Comparison of ENCODE assay signal across 8 cellular contexts in genomic region chr9:104747565-104748358, GRCh38. TPM values are rescaled to one million over a fixed set of nuclear protein-coding genes. Genes with fewer than 3 reads are reported as not detected.
A peak's percentile ranks its signal among the peaks of the same experiment; 100 is the strongest.
DNase-seq lines count a peak whose midpoint lies in the region; ATAC-seq, FAIRE-seq and TF ChIP-seq lines count a peak whose summit lies in the region.

Gene NIPSNAP3A, plus strand, starts transcription at chr9:104747683. Its CDS starts 110 bp downstream, at chr9:104747793.

- POLR2A ChIA-PET in HepG2 (lab: Yijun Ruan, JAX): interaction anchor here (0.9 to 1.3 kb wide), 3 partner anchors 16 to 669 kb away, joined by 3 to 6 read pairs (median 6); partner anchors contain the start of gene NIPSNAP3B

- H2AFZ ChIP-seq in HepG2 (ENCODE audit: low read length): peak within 1 kb of the TSS; percentile 95

- no peaks in the 10 kb centered on the region for H4K20me1 ChIP-seq in BLaER1 treated with 17β-estradiol and CSF1 and Interleukin-3, amounts not matched to agents 10 nM and 100 nM
- no peaks in the 10 kb centered on the region for H4K20me1 ChIP-seq in HepG2 (ENCODE audit: insufficient read depth, low read length)

- 0% methylated on average over 2 of the region's 71 CpGs for WGBS in HepG2 (ENCODE audit: low lambda C conversion rate)

- peak within 1 kb of the TSS; percentile 76 to 93 (median 88) for H3K27ac ChIP-seq in BLaER1 treated with 17β-estradiol and CSF1 and Interleukin-3, amounts not matched to agents 10 nM and 100 nM
- peak within 1 kb of the TSS; percentile 54 for H3K27ac ChIP-seq in HepG2 (ENCODE audit: extremely low read length, insufficient read depth, low read length)

- peaks cover 20 to 39% (median 36%) of the 10 kb centered on the region in 10 experiments for H3K4me1 ChIP-seq in BLaER1 treated with 17β-estradiol and CSF1 and Interleukin-3, amounts not matched to agents 10 nM and 100 nM
- H3K4me1 ChIP-seq in HepG2 (ENCODE audit: insufficient read depth, low read length): peaks cover 19% of the 10 kb centered on the region

- no peak for TF ChIP-seq EP300 in HepG2 (IDR thresholded peaks at IDR 0.05; ENCODE audit: low read depth in 2 of 2, low read length in 2 of 2)
- no peak for TF ChIP-seq EP300 in HepG2 (CRISPR knock-in tag; IDR thresholded peaks at IDR 0.05; ENCODE audit: borderline replicate concordance)

- peak; percentile 85 for ATAC-seq in HG03442 (IDR thresholded peaks at IDR 0.05; ENCODE audit: unreplicated experiment)
- ATAC-seq in HepG2: peak; percentile 94

- H3K36me3 ChIP-seq in BLaER1 treated with 17β-estradiol and CSF1 and Interleukin-3, amounts not matched to agents 10 nM and 100 nM: peaks cover 16 to 26% (median 21%) of the 10 kb centered on the region in 11 experiments
- H3K36me3 ChIP-seq in HepG2 (replicated peaks in 1 of 2; ENCODE audit: control insufficient read depth in 1 of 2, insufficient read depth in 2 of 2, low read length in 2 of 2): no peaks in the 10 kb centered on the region

- DNase-seq in GM19239 (ENCODE audit: insufficient read length, low spot score): peak; percentile 44
- DNase-seq in NCI-H748 treated with DMSO at 0.1 percent for 48 hours (lab: John Stamatoyannopoulos, UW): peak; percentile 75
- peak; percentile 84 for DNase-seq in activated CD4-positive, alpha-beta T cell treated with anti-CD3 and anti-CD28 coated beads, Interleukin-2, amount 50 U/mL, for 1 hour
- peak; percentile 49 for DNase-seq in dedifferentiated amniotic fluid mesenchymal stem cell (ENCODE audit: extremely low spot score)
- DNase-seq in HepG2 (ENCODE audit: low spot score): peak; percentile 54
- peak; percentile 76 to 81 for DNase-seq in stimulated activated CD4-positive, alpha-beta T cell treated with anti-CD3 and anti-CD28 coated beads, Interleukin-2, amount 100 ng/mL, for 48 hours

- no peaks in the 10 kb centered on the region for H3K27me3 ChIP-seq in BLaER1 treated with 17β-estradiol and CSF1 and Interleukin-3, amounts not matched to agents 10 nM and 100 nM
- no peaks in the 10 kb centered on the region for H3K27me3 ChIP-seq in HepG2 (ENCODE audit: control insufficient read depth in 1 of 2, insufficient read depth in 2 of 2, low read length in 2 of 2)

- H3K4me3 ChIP-seq in BLaER1 treated with 17β-estradiol and CSF1 and Interleukin-3, amounts not matched to agents 10 nM and 100 nM: peak within 1 kb of the TSS; percentile 70 to 91 (median 82)
- H3K4me3 ChIP-seq in HepG2 (replicated peaks in 1 of 3; ENCODE audit: insufficient read depth in 1 of 3, low read depth in 2 of 3, low read length in 3 of 3): peak within 1 kb of the TSS; percentile 71 to 90 (median 89)

- intact Hi-C loops in HepG2 (cut with micrococcal nuclease; ENCODE audit: unreplicated experiment): loop anchor here (5.0 kb wide), 1 partner anchor 655 kb away; the partner anchor contains the start of gene SMC2

- in situ Hi-C loops in HepG2 (cut with HindIII; ENCODE audit: extremely low pct_ligation_motif_present, low pct_unique_long_range_greater_than_20kb): no loop called here

- H3K79me2 ChIP-seq in HepG2 (ENCODE audit: insufficient read depth, low read length): no peaks in the 10 kb centered on the region

- TF ChIP-seq POLR2A in HepG2 (IDR thresholded peaks at IDR 0.05; ENCODE audit: insufficient read depth in 1 of 2, low read depth in 2 of 2, low read length in 2 of 2): peak; percentile 46 to 73; a peak in 3 of 4 replicates

- peak within 1 kb of the TSS; percentile 80 to 95 (median 89) for H3K9ac ChIP-seq in BLaER1 treated with 17β-estradiol and CSF1 and Interleukin-3, amounts not matched to agents 10 nM and 100 nM
- H3K9ac ChIP-seq in HepG2 (ENCODE audit: insufficient read depth, low read depth, low read length): peak within 1 kb of the TSS; percentile 71

- peak within 1 kb of the TSS; percentile 73 to 98 (median 91) for H3K4me2 ChIP-seq in BLaER1 treated with 17β-estradiol and CSF1 and Interleukin-3, amounts not matched to agents 10 nM and 100 nM
- peak within 1 kb of the TSS; percentile 87 for H3K4me2 ChIP-seq in HepG2 (ENCODE audit: low read depth, low read length)

- peak; percentile 18; the same call in 1 of the 2 replicates for TF ChIP-seq CTCF in HepG2 (CRISPR knock-in tag; IDR thresholded peaks at IDR 0.05)

- H3K9me3 ChIP-seq in BLaER1 treated with 17β-estradiol and CSF1 and Interleukin-3, amounts not matched to agents 10 nM and 100 nM (replicated peaks in 1 of 11): no peaks in the 10 kb centered on the region
- H3K9me3 ChIP-seq in HepG2 (ENCODE audit: low read length): no peaks in the 10 kb centered on the region

- peak; percentile 91 for FAIRE-seq in GM19239 (lab: Jason Lieb, UNC)
- no peak for FAIRE-seq in HepG2 (lab: Jason Lieb, UNC)

- 0 out of 2 replicates have a peak, but pooled peaks have one; percentile 11 for TF ChIP-seq RAD21 in HepG2 (CRISPR knock-in tag; IDR thresholded peaks at IDR 0.05)

- BruUV-seq in HepG2 (replicated peaks; lab: Mats Ljungman, UMichigan): TSS peak; percentile 78

- CTCF ChIA-PET in HepG2 (lab: Yijun Ruan, JAX; ENCODE audit: low intra/inter-chr PET ratio, low total read pairs): no interaction called here

TF ChIP-seq in HepG2, 621 proteins besides CTCF, POLR2A, EP300 and RAD21 (continues in another document):
- 0 out of 2 replicates have a peak, but pooled peaks have one; percentile 4 for TF ChIP-seq HNF4G (IDR thresholded peaks at IDR 0.05; ENCODE audit: borderline replicate concordance, low read depth, low read length)
- TF ChIP-seq HNF4G (CRISPR knock-in tag; IDR thresholded peaks at IDR 0.05; ENCODE audit: borderline replicate concordance, low read depth): no peak; the same call in 1 of the 2 replicates
- TF ChIP-seq MATR3 (CRISPR knock-in tag; IDR thresholded peaks at IDR 0.05): no peak
- TF ChIP-seq BRD4 (CRISPR knock-in tag; IDR thresholded peaks at IDR 0.05): no peak
- TF ChIP-seq NR2F6 (IDR thresholded peaks at IDR 0.05): no peak
- TF ChIP-seq NR2F6 (CRISPR knock-in tag; IDR thresholded peaks at IDR 0.05): no peak
- peak; percentile 23; the same call in 1 of the 2 replicates for TF ChIP-seq RXRA (CRISPR knock-in tag; IDR thresholded peaks at IDR 0.05)
- no peak for TF ChIP-seq ZNF564 (CRISPR knock-in tag; IDR thresholded peaks at IDR 0.05)
- no peak for TF ChIP-seq CREB3 (CRISPR knock-in tag; IDR thresholded peaks at IDR 0.05)
- no peak for TF ChIP-seq HOXD1 (CRISPR knock-in tag; IDR thresholded peaks at IDR 0.05)
- 0 out of 2 replicates have a peak, but pooled peaks have one; percentile 26 for TF ChIP-seq ZNF556 (CRISPR knock-in tag; IDR thresholded peaks at IDR 0.05; ENCODE audit: borderline replicate concordance)
- TF ChIP-seq THYN1 (CRISPR knock-in tag; IDR thresholded peaks at IDR 0.05; ENCODE audit: borderline replicate concordance, low read depth): no peak
- TF ChIP-seq DNMT1 (CRISPR knock-in tag; IDR thresholded peaks at IDR 0.05): no peak; the same call in 1 of the 2 replicates
- no peak for TF ChIP-seq SMAD9 (CRISPR knock-in tag; IDR thresholded peaks at IDR 0.05)
- no peak for TF ChIP-seq RXRB (CRISPR knock-in tag; IDR thresholded peaks at IDR 0.05; ENCODE audit: borderline replicate concordance)
- TF ChIP-seq HNRNPL (IDR thresholded peaks at IDR 0.05; ENCODE audit: low read depth, low read length): 0 out of 2 replicates have a peak, but pooled peaks have one; percentile 38
- TF ChIP-seq SOX13 (IDR thresholded peaks at IDR 0.05): no peak
- no peak for TF ChIP-seq SOX13 (CRISPR knock-in tag; conservative IDR thresholded peaks at IDR 0.05 in 1 of 2, IDR thresholded peaks at IDR 0.05 in 1 of 2)
- no peak for TF ChIP-seq JDP2 (CRISPR knock-in tag; IDR thresholded peaks at IDR 0.05; ENCODE audit: borderline replicate concordance)

RNA-seq across cellular contexts. Expression of gene NIPSNAP3A, which starts in this region (rescaled TPM):
- total RNA-seq in HepG2 (2016; rRNA removed; fragmentation: Illumina TruSeq; extraction: Trizol): 14.6 and 23.8 TPM in 2 replicates
- total RNA-seq in HepG2 (2016; cell fraction: cytosol; rRNA removed; fragmentation: Illumina TruSeq; extraction: Trizol; ENCODE audit: low read depth): 3.1 and 3.3 TPM in 2 replicates
- total RNA-seq in HepG2 (2016; cell fraction: insoluble cytoplasmic fraction; rRNA removed; fragmentation: Illumina TruSeq; extraction: Trizol): 15.3 and 24.1 TPM in 2 replicates
- total RNA-seq in HepG2 (2016; cell fraction: membrane; rRNA removed; fragmentation: Illumina TruSeq; extraction: Trizol): 4.3 and 4.7 TPM in 2 replicates
- total RNA-seq in HepG2 (2016; cell fraction: nucleus; rRNA removed; fragmentation: Illumina TruSeq; extraction: Trizol): 7.8 and 9.0 TPM in 2 replicates
- 11.7 and 13.7 TPM in 2 replicates for polyA plus RNA-seq in HepG2 (2011; rRNA removed)
- polyA plus RNA-seq in HepG2 (2011; cell fraction: cytosol; rRNA removed): 5.4 and 8.4 TPM in 2 replicates
- 4.2 and 7.0 TPM in 2 replicates for polyA plus RNA-seq in HepG2 (2011; cell fraction: nucleus; rRNA removed)
- 7.9 and 8.7 TPM in 2 replicates for polyA plus RNA-seq in HepG2 (2012)
- 1.9 and 2.0 TPM in 2 replicates for polyA plus RNA-seq in HepG2 (2016; cell fraction: cytosol; fragmentation: Illumina TruSeq; extraction: Trizol; ENCODE audit: low read depth)
- 24.3 and 26.7 TPM in 2 replicates for polyA plus RNA-seq in HepG2 (2016; cell fraction: insoluble cytoplasmic fraction; fragmentation: Illumina TruSeq; extraction: Trizol; ENCODE audit: low read depth)
- 3.3 and 3.6 TPM in 2 replicates for polyA plus RNA-seq in HepG2 (2016; cell fraction: membrane; fragmentation: Illumina TruSeq; extraction: Trizol; ENCODE audit: low read depth)
- 12.3 and 12.4 TPM in 2 replicates for polyA plus RNA-seq in HepG2 (2016; cell fraction: nucleus; fragmentation: Illumina TruSeq; extraction: Trizol; ENCODE audit: insufficient read depth, low read depth)
- 3.1 and 4.9 TPM in 2 replicates for polyA minus RNA-seq in HepG2 (2011; rRNA and poly(A)+ RNA removed; ENCODE audit: low replicate concordance)
- polyA minus RNA-seq in HepG2 (2011; cell fraction: cytosol; rRNA and poly(A)+ RNA removed): 4.4 and 4.6 TPM in 2 replicates
- polyA minus RNA-seq in HepG2 (2011; cell fraction: nucleus; rRNA and poly(A)+ RNA removed): 8.6 and 9.1 TPM in 2 replicates

Comparison
In these comparisons a context has a peak if more than half of its experiments do, and no peak if none do; other contexts are left out.
1. Peak in every context shown above with its lines: DNase-seq, ATAC-seq, H3K4me3 ChIP-seq and H3K27ac ChIP-seq.